ENCODE assay signal across 9 cellular contexts in the genomic region with DNA sequence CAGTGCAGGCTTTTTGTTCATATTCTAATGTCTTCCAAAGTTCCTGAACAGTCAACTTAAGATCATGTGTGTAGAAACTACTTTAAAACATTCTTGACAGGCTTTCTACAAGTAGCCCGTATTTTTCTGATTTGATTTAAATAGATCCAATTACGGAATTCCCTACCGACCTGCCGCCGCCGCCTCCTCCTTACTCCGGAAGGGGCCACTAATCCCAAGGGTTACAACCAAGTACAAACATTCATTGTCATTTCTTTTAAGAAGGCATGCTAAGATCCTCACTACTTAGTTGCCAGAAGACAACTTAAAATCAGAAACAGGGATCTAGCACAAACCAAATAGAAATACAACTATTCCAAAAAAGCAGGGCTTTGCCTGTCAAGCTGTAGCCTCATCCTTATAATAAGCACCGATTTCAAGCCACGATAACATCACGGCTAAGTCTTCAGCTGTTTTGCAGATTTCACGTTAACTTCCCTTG. TPM values are rescaled to one million over a fixed set of nuclear protein-coding genes. Genes with fewer than 3 reads are reported as not detected.
DNase-seq lines count a peak whose midpoint lies in the region; FAIRE-seq and TF ChIP-seq lines count a peak whose summit lies in the region.
"Had no signal": no experiment of that assay in that cellular context is flagged by ENCODE, and none has a peak within 500 bp of the region (broad histone marks: within the 10 kb centered on the region; RNA-seq: fewer than 3 reads in every experiment).

No MANE protein-coding gene starts in this region.

- TF ChIP-seq CTCF in epithelial cell of esophagus (IDR thresholded peaks at IDR 0.05; ENCODE audit: insufficient read depth, low read depth, low read length, missing control alignments) (no peak), nephron progenitor cell (IDR thresholded peaks at IDR 0.05) (no peak), D721Med (IDR thresholded peaks at IDR 0.05; ENCODE audit: insufficient read depth, missing control alignments) (no peak)

- DNase-seq in NCI-H146 (lab: John Stamatoyannopoulos, UW) (peak; percentile 33), NCI-H146 treated with DMSO at 0.1 percent for 48 hours (lab: John Stamatoyannopoulos, UW; ENCODE audit: unreplicated experiment) (no peak), RPMI7951 (ENCODE audit: low read depth) (peak; percentile 27), epithelial cell of esophagus (ENCODE audit: low read depth) (peak; percentile 52), nephron progenitor cell (peak; percentile 25), Ammon's horn (ENCODE audit: low spot score) (no peak), D721Med (ENCODE audit: insufficient read length, low spot score) (no peak)
- DNase-seq in stimulated activated naive CD4-positive, alpha-beta T cell (lab: John Stamatoyannopoulos, UW) = no peak

- H3K36me3 Mint-ChIP-seq in nephron progenitor cell (ENCODE audit: low read depth) = peaks cover 36% of the 10 kb centered on the region

- peak overlapping the region; percentile 95 for H3K4me3 Mint-ChIP-seq in nephron progenitor cell

- H3K4me3 ChIP-seq in epithelial cell of esophagus (ENCODE audit: low read length) = peak overlapping the region; percentile 92

- no peak for FAIRE-seq in D721Med (lab: Jason Lieb, UNC)
- FAIRE-seq: endometrium had no signal

- H3K27me3 Mint-ChIP-seq in nephron progenitor cell (ENCODE audit: low read depth, poor library complexity) = peaks cover 7% of the 10 kb centered on the region

- H3K4me1 Mint-ChIP-seq in nephron progenitor cell = peaks cover 45% of the 10 kb centered on the region

- H3K27ac Mint-ChIP-seq in nephron progenitor cell = peak overlapping the region; percentile 99

- H3K9me3 Mint-ChIP-seq in nephron progenitor cell = peaks cover 31% of the 10 kb centered on the region

RNA-seq across cellular contexts. Expression of a gene that starts 0.8 kb away (rescaled TPM):
- total RNA-seq in RPMI7951 (2014; rRNA removed; shearing (Covaris generic)) = 27.6 and 27.8 TPM in 2 replicates

RNA-seq across cellular contexts. Expression of a gene that starts 47.8 kb away (rescaled TPM):
- 23.4 and 23.7 TPM in 2 replicates for total RNA-seq in RPMI7951 (2014; rRNA removed; shearing (Covaris generic))

Comparison
In these comparisons a context has a peak if more than half of its experiments do, and no peak if none do; other contexts are left out.
1. DNase-seq: peak in NCI-H146 (single experiment), RPMI7951 (single experiment), epithelial cell of esophagus (single experiment) and nephron progenitor cell (single experiment); none in NCI-H146 treated with DMSO at 0.1 percent for 48 hours (single experiment), stimulated activated naive CD4-positive, alpha-beta T cell (0 of 6), Ammon's horn (single experiment) and D721Med (single experiment).